Comparison of ENCODE assay signal across 15 cellular contexts in the genomic region with DNA sequence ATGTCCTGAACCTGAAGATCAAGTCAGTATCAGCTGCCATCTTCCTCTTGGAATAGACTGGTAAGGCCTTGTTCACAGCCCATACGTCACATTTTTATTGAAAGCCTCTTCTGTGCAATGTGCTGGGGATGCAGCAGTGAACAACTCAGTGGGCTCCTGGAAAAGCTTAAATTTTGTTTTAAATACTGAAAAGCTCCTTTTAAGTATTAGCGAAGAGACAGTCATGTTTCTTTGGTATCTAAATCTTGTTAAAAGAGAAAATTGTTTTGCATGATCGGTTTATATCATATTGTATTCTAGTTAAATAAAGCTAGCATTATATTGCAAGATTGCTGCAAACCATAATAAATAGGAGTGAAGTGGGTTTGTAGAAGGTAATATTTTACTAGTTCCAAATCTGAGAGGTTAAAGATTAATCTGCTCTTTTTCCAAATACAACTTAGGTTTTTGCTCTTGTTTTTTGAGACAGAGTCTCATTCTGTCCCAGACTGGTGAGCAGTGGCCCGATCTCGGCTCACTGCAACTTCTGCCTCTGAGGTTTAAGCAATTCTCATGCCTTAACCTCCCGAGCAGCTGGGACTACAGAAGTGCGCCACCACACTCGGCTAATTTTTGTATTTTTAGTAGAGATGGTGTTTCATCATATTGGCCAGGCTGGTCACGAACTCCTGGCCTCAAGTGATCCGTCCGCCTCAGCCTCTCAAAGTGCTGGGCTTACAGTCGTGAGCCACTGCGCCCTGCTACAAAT. TPM values are rescaled to one million over a fixed set of nuclear protein-coding genes. Genes with fewer than 3 reads are reported as not detected.
DNase-seq lines count a peak whose midpoint lies in the region; ATAC-seq, FAIRE-seq and TF ChIP-seq lines count a peak whose summit lies in the region.
"Had no signal": no experiment of that assay in that cellular context is flagged by ENCODE, and none has a peak within 500 bp of the region (broad histone marks: within the 10 kb centered on the region; RNA-seq: fewer than 3 reads in every experiment).

No MANE protein-coding gene starts in this region.

- intact Hi-C loops in kidney (cut with DNase I) = no loop called here

- H3K27ac ChIP-seq in kidney (ENCODE audit: low read depth in 2 of 2, low read length in 2 of 2) = peak overlapping the region in 1 of 2 donors; percentile 54
- H3K27ac ChIP-seq: foreskin keratinocyte, SJSA1 had no signal

- H3K36me3 ChIP-seq in kidney (ENCODE audit: control insufficient read depth in 1 of 2, insufficient read depth in 2 of 2, low read length in 2 of 2) = no peaks in the 10 kb centered on the region
- H3K36me3 ChIP-seq: SJSA1 had no signal

- H3K9ac ChIP-seq in kidney (ENCODE audit: low read length in 2 of 2) = no peak overlapping the region

- no peak for TF ChIP-seq CTCF in kidney (IDR thresholded peaks at IDR 0.05; ENCODE audit: borderline replicate concordance, extremely low read depth, insufficient read depth)

- H3K9me3 ChIP-seq in kidney (ENCODE audit: control insufficient read depth in 1 of 2, low read length in 2 of 2) = no peaks in the 10 kb centered on the region
- H3K9me3 ChIP-seq: SJSA1 had no signal

- no peak for ATAC-seq in GM19328 (IDR thresholded peaks at IDR 0.05; ENCODE audit: unreplicated experiment)
- ATAC-seq: foreskin keratinocyte, HCT116 had no signal

- FAIRE-seq in kidney (lab: Jason Lieb, UNC) = peak; percentile 49

- peaks cover 5 to 15% of the 10 kb centered on the region in 2 donors for H3K4me1 ChIP-seq in kidney (ENCODE audit: control insufficient read depth in 1 of 2, insufficient read depth in 1 of 2, low read depth in 1 of 2, low read length in 2 of 2)

- DNase-seq in SIG-M5 treated with dmso at 0.1 percent for 504 hours (lab: John Stamatoyannopoulos, UW; ENCODE audit: unreplicated experiment) (peak; percentile 28), SIG-M5 (lab: John Stamatoyannopoulos, UW) (no peak), SKM-1 (lab: John Stamatoyannopoulos, UW; ENCODE audit: unreplicated experiment) (peak; percentile 10), kidney (no peak), renal cortical epithelial cell (ENCODE audit: low read depth) (peak; percentile 54), DMS153 treated with DMSO at 0.1 percent for 48 hours (lab: John Stamatoyannopoulos, UW; ENCODE audit: unreplicated experiment) (no peak), pons (ENCODE audit: low spot score) (no peak)
- DNase-seq: activated naive CD4-positive, alpha-beta T cell treated with anti-CD3 and anti-CD28 coated beads, Interleukin-2, amount 50 U/mL, for 16 hours; foreskin keratinocyte; NCI-H1417; NCI-H446; stimulated activated CD4-positive, alpha-beta T cell treated with anti-CD3 and anti-CD28 coated beads, Interleukin-12 subunit alpha, Interleukin-12 subunit beta, amount 100 ng/mL, for 4 hours had no signal

- H3K4me3 ChIP-seq in kidney (ENCODE audit: low read length in 2 of 2) = peak overlapping the region in 1 of 2 donors; percentile 76

RNA-seq across cellular contexts. Expression of a gene that starts 1.6 kb away (rescaled TPM):
- 10.5 TPM for total RNA-seq in kidney
- 7.9 TPM for polyA plus RNA-seq in kidney (ENCODE audit: insufficient read depth, low read depth, low replicate concordance)
- total RNA-seq in renal cortical epithelial cell = 5.2 and 18.1 TPM in 2 replicates

Comparison
In these comparisons a context has a peak if more than half of its experiments do, and no peak if none do; other contexts are left out.
1. DNase-seq: peak in SIG-M5 treated with dmso at 0.1 percent for 504 hours (single experiment), SKM-1 (single experiment) and renal cortical epithelial cell (single experiment); none in SIG-M5 (single experiment), kidney (single experiment), DMS153 treated with DMSO at 0.1 percent for 48 hours (single experiment) and pons (single experiment).